In genomic region chr3:37858742-37859141, GRCh38 we compare ENCODE assay signal across 1 cellular context.
TF ChIP-seq lines count a peak whose summit lies in the region.

No MANE protein-coding gene starts in this region.

TF ChIP-seq in HepG2, 621 proteins besides CTCF, POLR2A, EP300 and RAD21 (continued from another document):
- TF ChIP-seq ZNF280D (CRISPR knock-in tag; IDR thresholded peaks at IDR 0.05), result no peak
- no peak for TF ChIP-seq TBP (CRISPR knock-in tag; IDR thresholded peaks at IDR 0.05)
- no peak for TF ChIP-seq IKZF5 (CRISPR knock-in tag; IDR thresholded peaks at IDR 0.05)
- TF ChIP-seq CEBPG (CRISPR knock-in tag; IDR thresholded peaks at IDR 0.05), result 0 out of 2 replicates have a peak, but pooled peaks have one; percentile 19
- TF ChIP-seq PLRG1 (conservative IDR thresholded peaks at IDR 0.05), result no peak
